8 cellular contexts compared by ENCODE assay signal in genomic region chr10:62048473-62048872, GRCh38.
DNase-seq lines count a peak whose midpoint lies in the region; ATAC-seq, FAIRE-seq and TF ChIP-seq lines count a peak whose summit lies in the region.

No MANE protein-coding gene starts in this region.

- H3K36me3 Mint-ChIP-seq in activated CD8-positive, alpha-beta T cell treated with anti-CD3 and anti-CD28 coated beads, Interleukin-2, amount 10 ng/mL, durations not matched to agents 7 days and 5 days (ENCODE audit: low read depth), result peaks cover 55% of the 10 kb centered on the region

- no peak for DNase-seq in GM19239 (ENCODE audit: insufficient read length, low spot score)
- no peak for DNase-seq in activated CD8-positive, alpha-beta T cell treated with anti-CD3 and anti-CD28 coated beads, Interleukin-2, amount 10 ng/mL, durations not matched to agents 7 days and 5 days
- DNase-seq in left ventricle myocardium inferior, result no peak
- no peak for DNase-seq in activated CD4-positive, CD25-positive, alpha-beta regulatory T cell treated with anti-CD3 and anti-CD28 coated beads, Interleukin-2, amount 50 U/mL, for 72 hours
- DNase-seq in NK-92 (lab: John Stamatoyannopoulos, UW; ENCODE audit: unreplicated experiment), result no peak

- no peaks in the 10 kb centered on the region for H3K27me3 Mint-ChIP-seq in activated CD8-positive, alpha-beta T cell treated with anti-CD3 and anti-CD28 coated beads, Interleukin-2, amount 10 ng/mL, durations not matched to agents 7 days and 5 days (ENCODE audit: low read depth)

- peak overlapping the region; percentile 77 for H3K4me3 Mint-ChIP-seq in activated CD8-positive, alpha-beta T cell treated with anti-CD3 and anti-CD28 coated beads, Interleukin-2, amount 10 ng/mL, durations not matched to agents 7 days and 5 days

- peak overlapping the region; percentile 94 for H3K27ac ChIP-seq in left ventricle myocardium inferior (replicated peaks)

- H3K4me1 ChIP-seq in left ventricle myocardium inferior, result peaks cover 95% of the 10 kb centered on the region
- H3K4me1 ChIP-seq in skeletal muscle satellite cell (ENCODE audit: control insufficient read depth, insufficient read depth, low read length), result peaks cover 75% of the 10 kb centered on the region

- ATAC-seq in activated CD8-positive, alpha-beta T cell treated with anti-CD3 and anti-CD28 coated beads, Interleukin-2, amount 10 ng/mL, durations not matched to agents 7 days and 5 days, result peak; percentile 6
- ATAC-seq in HG03521 (IDR thresholded peaks at IDR 0.05; ENCODE audit: unreplicated experiment) (no peak), HG03095 (IDR thresholded peaks at IDR 0.05; ENCODE audit: unreplicated experiment) (no peak)

- no peak for TF ChIP-seq CTCF in left ventricle myocardium inferior (IDR thresholded peaks at IDR 0.05; ENCODE audit: borderline replicate concordance)

- peaks cover 99% of the 10 kb centered on the region for H3K4me1 Mint-ChIP-seq in activated CD8-positive, alpha-beta T cell treated with anti-CD3 and anti-CD28 coated beads, Interleukin-2, amount 10 ng/mL, durations not matched to agents 7 days and 5 days (ENCODE audit: low read depth)

- POLR2A ChIA-PET in activated CD8-positive, alpha-beta T cell treated with anti-CD3 and anti-CD28 coated beads, Interleukin-2, amount 10 ng/mL, durations not matched to agents 7 days and 5 days (lab: Charles Lee), result interaction anchor here (0.7 to 6.2 kb wide), 9 partner anchors 10 to 1220 kb away, joined by 3 to 117 read pairs (median 19); partner anchors contain the start of gene ARID5B

- FAIRE-seq in GM19239 (lab: Jason Lieb, UNC), result peak; percentile 85

- H3K9ac ChIP-seq in skeletal muscle satellite cell (ENCODE audit: low read depth, low read length), result peak overlapping the region; percentile 94

- no peaks in the 10 kb centered on the region for H3K9me3 Mint-ChIP-seq in activated CD8-positive, alpha-beta T cell treated with anti-CD3 and anti-CD28 coated beads, Interleukin-2, amount 10 ng/mL, durations not matched to agents 7 days and 5 days (ENCODE audit: insufficient read depth)

- intact Hi-C loops in left ventricle myocardium inferior (cut with micrococcal nuclease), result loop anchor here (5.0 kb wide), 1 partner anchor 34 kb away; no protein-coding TSS in a partner anchor

- H3K9me3 ChIP-seq in left ventricle myocardium inferior (replicated peaks) (no peaks in the 10 kb centered on the region), skeletal muscle satellite cell (replicated peaks; ENCODE audit: low read length) (no peaks in the 10 kb centered on the region)

- H3K27me3 ChIP-seq in left ventricle myocardium inferior (ENCODE audit: low read depth) (no peaks in the 10 kb centered on the region), skeletal muscle satellite cell (ENCODE audit: control insufficient read depth, insufficient read depth, low read length) (no peaks in the 10 kb centered on the region)

- H3K4me3 ChIP-seq in left ventricle myocardium inferior (peak overlapping the region; percentile 68), skeletal muscle satellite cell (ENCODE audit: low read length) (peak overlapping the region; percentile 73)

- H3K4me2 ChIP-seq in skeletal muscle satellite cell (ENCODE audit: low read length), result peak overlapping the region; percentile 83

- H3K36me3 ChIP-seq in left ventricle myocardium inferior (peaks cover 21% of the 10 kb centered on the region), skeletal muscle satellite cell (ENCODE audit: insufficient read depth, low read length) (peaks cover 25% of the 10 kb centered on the region)

- peak overlapping the region; percentile 95 for H3K27ac Mint-ChIP-seq in activated CD8-positive, alpha-beta T cell treated with anti-CD3 and anti-CD28 coated beads, Interleukin-2, amount 10 ng/mL, durations not matched to agents 7 days and 5 days

- CTCF ChIA-PET in activated CD8-positive, alpha-beta T cell treated with anti-CD3 and anti-CD28 coated beads, Interleukin-2, amount 10 ng/mL, durations not matched to agents 7 days and 5 days (lab: Charles Lee), result interaction anchor here (0.8 to 6.2 kb wide), 7 partner anchors 10 to 197 kb away, joined by 3 to 83 read pairs (median 4); no protein-coding TSS in a partner anchor
